In genomic region chr18:21777814-21778213, GRCh38 we compare ENCODE assay signal across 15 cellular contexts. TPM values are rescaled to one million over a fixed set of nuclear protein-coding genes. Genes with fewer than 3 reads are reported as not detected.
DNase-seq lines count a peak whose midpoint lies in the region; ATAC-seq and TF ChIP-seq lines count a peak whose summit lies in the region.
"Had no signal": no experiment of that assay in that cellular context is flagged by ENCODE, and none has a peak within 500 bp of the region (broad histone marks: within the 10 kb centered on the region; RNA-seq: fewer than 3 reads in every experiment).

No MANE protein-coding gene starts in this region.

- intact Hi-C loops in posterior cingulate gyrus (cut with DNase I) = no loop called here

- TF ChIP-seq CTCF in chondrocyte (IDR thresholded peaks at IDR 0.05) = no peak

- H3K9me3 Mint-ChIP-seq in chondrocyte (ENCODE audit: low read depth) = no peaks in the 10 kb centered on the region
- no peaks in the 10 kb centered on the region for H3K9me3 Mint-ChIP-seq in activated naive CD8-positive, alpha-beta T cell treated with anti-CD3 and anti-CD28 coated beads, Interleukin-2, amount 50 U/mL, for 24 hours
- H3K9me3 Mint-ChIP-seq: activated CD4-positive, alpha-beta T cell treated with anti-CD3 and anti-CD28 coated beads, Interleukin-2, amount 10 ng/mL, durations not matched to agents 24 days and 14 days; GM23338; naive B cell had no signal

- DNase-seq in chondrocyte (ENCODE audit: low spot score) (no peak), posterior cingulate gyrus (no peak)
- no peak for DNase-seq in stimulated activated CD4-positive, alpha-beta T cell treated with anti-CD3 and anti-CD28 coated beads, Interleukin-4, amount 100 ng/mL, for 1 hour
- DNase-seq in activated naive CD8-positive, alpha-beta T cell treated with anti-CD3 and anti-CD28 coated beads, Interleukin-2, amount 50 U/mL, for 24 hours = no peak
- DNase-seq in activated CD8-positive, alpha-beta memory T cell treated with anti-CD3 and anti-CD28 coated beads, Interleukin-2, amount 50 U/mL, for 4 hours = no peak
- DNase-seq: activated CD4-positive, alpha-beta T cell treated with anti-CD3 and anti-CD28 coated beads, Interleukin-2, amount 10 ng/mL, durations not matched to agents 24 days and 14 days; activated naive CD4-positive, alpha-beta T cell treated with Interleukin-2 at 50 U/mL for 16 hours; islet precursor cell; naive B cell; NCI-H1105 treated with DMSO at 0.1 percent for 48 hours; NCI-H82 had no signal

- no peaks in the 10 kb centered on the region for H3K27me3 Mint-ChIP-seq in chondrocyte (ENCODE audit: low read depth)
- no peaks in the 10 kb centered on the region for H3K27me3 Mint-ChIP-seq in activated naive CD8-positive, alpha-beta T cell treated with anti-CD3 and anti-CD28 coated beads, Interleukin-2, amount 50 U/mL, for 24 hours
- H3K27me3 Mint-ChIP-seq: activated CD4-positive, alpha-beta T cell treated with anti-CD3 and anti-CD28 coated beads, Interleukin-2, amount 10 ng/mL, durations not matched to agents 24 days and 14 days; naive B cell had no signal

- ATAC-seq in GM18517 (IDR thresholded peaks at IDR 0.05; ENCODE audit: unreplicated experiment) (peak; percentile 88), GM21381 (IDR thresholded peaks at IDR 0.05; ENCODE audit: unreplicated experiment) (peak; percentile 67), HG03039 (IDR thresholded peaks at IDR 0.05; ENCODE audit: unreplicated experiment) (peak; percentile 75)
- ATAC-seq in activated naive CD8-positive, alpha-beta T cell treated with anti-CD3 and anti-CD28 coated beads, Interleukin-2, amount 50 U/mL, for 24 hours = no peak
- ATAC-seq: GM23338 had no signal

- H3K36me3 Mint-ChIP-seq in chondrocyte (ENCODE audit: low read depth) = peaks cover 19% of the 10 kb centered on the region
- peaks cover 26% of the 10 kb centered on the region for H3K36me3 Mint-ChIP-seq in activated naive CD8-positive, alpha-beta T cell treated with anti-CD3 and anti-CD28 coated beads, Interleukin-2, amount 50 U/mL, for 24 hours (ENCODE audit: low read depth)

- H3K4me3 Mint-ChIP-seq in chondrocyte (ENCODE audit: unreplicated experiment) = no peak overlapping the region
- H3K4me3 Mint-ChIP-seq in activated naive CD8-positive, alpha-beta T cell treated with anti-CD3 and anti-CD28 coated beads, Interleukin-2, amount 50 U/mL, for 24 hours = no peak overlapping the region
- H3K4me3 Mint-ChIP-seq: activated CD4-positive, alpha-beta T cell treated with anti-CD3 and anti-CD28 coated beads, Interleukin-2, amount 10 ng/mL, durations not matched to agents 24 days and 14 days; GM23338; naive B cell had no signal

- H3K27ac Mint-ChIP-seq in chondrocyte (ENCODE audit: unreplicated experiment) = peak overlapping the region; percentile 46
- no peak overlapping the region for H3K27ac Mint-ChIP-seq in activated naive CD8-positive, alpha-beta T cell treated with anti-CD3 and anti-CD28 coated beads, Interleukin-2, amount 50 U/mL, for 24 hours
- H3K27ac Mint-ChIP-seq: activated CD4-positive, alpha-beta T cell treated with anti-CD3 and anti-CD28 coated beads, Interleukin-2, amount 10 ng/mL, durations not matched to agents 24 days and 14 days; GM23338 had no signal

- peaks cover 17% of the 10 kb centered on the region for H3K4me1 Mint-ChIP-seq in chondrocyte (ENCODE audit: low read depth)
- H3K4me1 Mint-ChIP-seq in activated naive CD8-positive, alpha-beta T cell treated with anti-CD3 and anti-CD28 coated beads, Interleukin-2, amount 50 U/mL, for 24 hours = no peaks in the 10 kb centered on the region
- H3K4me1 Mint-ChIP-seq: GM23338, naive B cell had no signal

RNA-seq across cellular contexts. Expression of gene MIB1, which starts 37.2 kb away (rescaled TPM):
- 68.0 to 75.4 TPM (median 70.2 TPM) in 3 replicates for total RNA-seq in chondrocyte
